In the genomic region with DNA sequence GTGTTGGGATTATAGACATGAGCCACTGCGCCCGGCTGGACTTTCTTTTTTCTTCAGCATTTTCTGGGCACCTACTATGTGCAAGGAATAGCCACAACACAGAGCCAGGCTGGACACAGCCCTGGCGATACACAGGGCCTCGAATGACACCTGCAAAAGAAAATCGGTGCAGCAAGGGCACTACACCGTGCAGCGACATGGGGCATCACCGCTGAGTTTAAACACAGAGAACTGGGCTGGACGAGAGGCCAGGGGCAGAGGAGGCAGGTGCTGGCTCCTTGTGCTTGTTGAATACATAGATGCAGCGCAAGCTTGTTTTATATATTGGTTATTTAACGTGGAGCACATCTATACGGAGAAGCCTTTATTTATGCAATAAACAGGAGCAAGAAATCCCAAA, we compare ENCODE assay signal across 30 cellular contexts.
"Had no signal": no experiment of that assay in that cellular context is flagged by ENCODE, and none has a peak within 500 bp of the region (broad histone marks: within the 10 kb centered on the region; RNA-seq: fewer than 3 reads in every experiment).

No MANE protein-coding gene starts in this region.

- H3K9me3 Mint-ChIP-seq: activated B cell treated with CpG ODN at 0.5 μM for 24 hours; activated CD8-positive, alpha-beta T cell treated with anti-CD3 and anti-CD28 coated beads for 36 hours; activated naive CD4-positive, alpha-beta T cell treated with anti-CD3 and anti-CD28 coated beads for 36 hours; activated naive CD4-positive, alpha-beta T cell treated with anti-CD3 and anti-CD28 coated beads, Interleukin-2, amount 50 U/mL, for 24 hours; activated naive CD8-positive, alpha-beta T cell treated with anti-CD3 and anti-CD28 coated beads for 36 hours; activated naive CD8-positive, alpha-beta T cell treated with anti-CD3 and anti-CD28 coated beads, Interleukin-2, amount 50 U/mL, for 24 hours; activated T-cell treated with anti-CD3 and anti-CD28 coated beads, Interleukin-2, amount 50 U/mL, for 4 hours; activated T-helper 1 cell treated with anti-CD3 and anti-CD28 coated beads, Interleukin-12 subunit alpha, Interleukin-12 subunit beta, Interleukin-2, Interleukin-4 antibody, amounts not matched to agents 30 ng/mL and 10 ng/mL and 1 ng/mL, durations not matched to agents 14 hours and 24 hours and 36 hours; activated T-helper 2 cell treated with anti-CD3 and anti-CD28 coated beads, Interferon-gamma antibody, Interleukin-2, Interleukin-4, amounts not matched to agents 10 μg/mL and 5 μg/mL and 100 μg/mL, durations not matched to agents 14 hours and 24 hours and 36 hours; T-helper 2 cell treated with Interferon-gamma antibody and Interleukin-4, amounts not matched to agents 5 μg/mL and 100 μg/mL, for 36 hours had no signal

- DNase-seq: activated B cell treated with CpG ODN at 0.5 μM for 24 hours; activated CD4-positive, alpha-beta T cell treated with anti-CD3 and anti-CD28 coated beads for 48 hours; activated CD4-positive, alpha-beta T cell treated with anti-CD3 and anti-CD28 coated beads, Interleukin-2, amount 50 U/mL, for 1 hour; activated CD4-positive, alpha-beta T cell treated with anti-CD3 and anti-CD28 coated beads, Interleukin-2, amount 50 U/mL, for 48 hours; activated CD8-positive, alpha-beta memory T cell treated with anti-CD3 and anti-CD28 coated beads for 24 hours; activated CD8-positive, alpha-beta T cell treated with anti-CD3 and anti-CD28 coated beads for 36 hours; activated naive CD4-positive, alpha-beta T cell treated with anti-CD3 and anti-CD28 coated beads for 36 hours; activated naive CD8-positive, alpha-beta T cell treated with anti-CD3 and anti-CD28 coated beads for 36 hours; activated naive CD8-positive, alpha-beta T cell treated with anti-CD3 and anti-CD28 coated beads, Interleukin-2, amount 50 U/mL, for 24 hours; activated T-cell treated with anti-CD3 and anti-CD28 coated beads, Interleukin-2, amount 50 U/mL, for 4 hours; adrenal gland; amygdala; aorta; body of pancreas; caudate nucleus; cortex of kidney; dermis blood vessel endothelial cell; effector CD4-positive, alpha-beta T cell; esophagus squamous epithelium; foreskin melanocyte; T-helper 1 cell; T-helper 17 cell; T1000; WERI-Rb-1 had no signal

- H3K36me3 Mint-ChIP-seq: activated naive CD4-positive, alpha-beta T cell treated with anti-CD3 and anti-CD28 coated beads, Interleukin-2, amount 50 U/mL, for 24 hours had no signal

- H3K27me3 Mint-ChIP-seq: activated naive CD8-positive, alpha-beta T cell treated with anti-CD3 and anti-CD28 coated beads for 36 hours had no signal

- H3K4me1 Mint-ChIP-seq: activated B cell treated with CpG ODN at 0.5 μM for 24 hours had no signal

- H3K4me3 Mint-ChIP-seq: activated B cell treated with CpG ODN at 0.5 μM for 24 hours; activated CD8-positive, alpha-beta T cell treated with anti-CD3 and anti-CD28 coated beads for 36 hours; activated naive CD4-positive, alpha-beta T cell treated with anti-CD3 and anti-CD28 coated beads for 36 hours; activated naive CD4-positive, alpha-beta T cell treated with anti-CD3 and anti-CD28 coated beads, Interleukin-2, amount 50 U/mL, for 24 hours; activated naive CD8-positive, alpha-beta T cell treated with anti-CD3 and anti-CD28 coated beads for 36 hours; activated naive CD8-positive, alpha-beta T cell treated with anti-CD3 and anti-CD28 coated beads, Interleukin-2, amount 50 U/mL, for 24 hours; activated T-cell treated with anti-CD3 and anti-CD28 coated beads, Interleukin-2, amount 50 U/mL, for 4 hours; activated T-helper 1 cell treated with anti-CD3 and anti-CD28 coated beads, Interleukin-12 subunit alpha, Interleukin-12 subunit beta, Interleukin-2, Interleukin-4 antibody, amounts not matched to agents 30 ng/mL and 10 ng/mL and 1 ng/mL, durations not matched to agents 14 hours and 24 hours and 36 hours; T-helper 17 cell; T-helper 2 cell treated with Interferon-gamma antibody and Interleukin-4, amounts not matched to agents 5 μg/mL and 100 μg/mL, for 36 hours had no signal

- H3K27ac Mint-ChIP-seq: activated B cell treated with CpG ODN at 0.5 μM for 24 hours; activated CD8-positive, alpha-beta T cell treated with anti-CD3 and anti-CD28 coated beads for 36 hours; activated naive CD4-positive, alpha-beta T cell treated with anti-CD3 and anti-CD28 coated beads for 36 hours; activated naive CD4-positive, alpha-beta T cell treated with anti-CD3 and anti-CD28 coated beads, Interleukin-2, amount 50 U/mL, for 24 hours; activated naive CD8-positive, alpha-beta T cell treated with anti-CD3 and anti-CD28 coated beads for 36 hours; activated naive CD8-positive, alpha-beta T cell treated with anti-CD3 and anti-CD28 coated beads, Interleukin-2, amount 50 U/mL, for 24 hours; activated T-helper 1 cell treated with anti-CD3 and anti-CD28 coated beads, Interleukin-12 subunit alpha, Interleukin-12 subunit beta, Interleukin-2, Interleukin-4 antibody, amounts not matched to agents 30 ng/mL and 10 ng/mL and 1 ng/mL, durations not matched to agents 14 hours and 24 hours and 36 hours; activated T-helper 2 cell treated with anti-CD3 and anti-CD28 coated beads, Interferon-gamma antibody, Interleukin-2, Interleukin-4, amounts not matched to agents 10 μg/mL and 5 μg/mL and 100 μg/mL, durations not matched to agents 14 hours and 24 hours and 36 hours; T-helper 17 cell; T-helper 2 cell treated with Interferon-gamma antibody and Interleukin-4, amounts not matched to agents 5 μg/mL and 100 μg/mL, for 36 hours had no signal

- ATAC-seq: activated CD4-positive, CD25-positive, alpha-beta regulatory T cell treated with anti-CD3 and anti-CD28 coated beads, Interleukin-2, amount 50 U/mL, for 24 hours; activated CD8-positive, alpha-beta T cell treated with anti-CD3 and anti-CD28 coated beads for 36 hours; activated naive CD8-positive, alpha-beta T cell treated with anti-CD3 and anti-CD28 coated beads, Interleukin-2, amount 50 U/mL, for 24 hours; activated T-cell treated with anti-CD3 and anti-CD28 coated beads, Interleukin-2, amount 50 U/mL, for 4 hours; body of pancreas; gastroesophageal sphincter; T-helper 17 cell had no signal
